Comparison of ENCODE assay signal across 36 cellular contexts in genomic region chr2:52347292-52347691, GRCh38.
"Had no signal": no experiment of that assay in that cellular context is flagged by ENCODE, and none has a peak within 500 bp of the region (broad histone marks: within the 10 kb centered on the region; RNA-seq: fewer than 3 reads in every experiment).

No MANE protein-coding gene starts in this region.

- DNase-seq: Karpas-422, Kasumi-1, MG63, MM.1S, MV-4-11, NCI-H1048, NCI-H1092, NCI-H1092 treated with DMSO at 0.1 percent for 48 hours, NCI-H1105, NCI-H1105 treated with DMSO at 0.1 percent for 48 hours, NCI-H1417, NCI-H1417 treated with DMSO at 0.1 percent for 48 hours, NCI-H1436, NCI-H1436 treated with DMSO at 0.1 percent for 48 hours, NCI-H146, NCI-H1694, NCI-H1694 treated with DMSO at 0.1 percent for 48 hours, NCI-H187, NCI-H187 treated with DMSO at 0.1 percent for 48 hours, NCI-H1930, NCI-H2029, NCI-H2029 treated with DMSO at 0.1 percent for 48 hours, NCI-H2081, NCI-H2081 treated with DMSO at 0.1 percent for 48 hours, NCI-H2107, NCI-H2171, NCI-H2171 treated with DMSO at 0.1 percent for 48 hours, NCI-H2227 treated with DMSO at 0.1 percent for 48 hours, NCI-H226, NCI-H345, NCI-H446, NCI-H446 treated with DMSO at 0.1 percent for 48 hours, NCI-H510A, NCI-H510A treated with DMSO at 0.1 percent for 48 hours, NCI-H524, NCI-H524 treated with DMSO at 0.1 percent for 48 hours had no signal

- H3K4me3 ChIP-seq: MG63 had no signal

- H3K36me3 ChIP-seq: MG63 had no signal

- H3K27me3 ChIP-seq: MG63 had no signal
